Comparison of ENCODE assay signal across 11 cellular contexts in the genomic region with DNA sequence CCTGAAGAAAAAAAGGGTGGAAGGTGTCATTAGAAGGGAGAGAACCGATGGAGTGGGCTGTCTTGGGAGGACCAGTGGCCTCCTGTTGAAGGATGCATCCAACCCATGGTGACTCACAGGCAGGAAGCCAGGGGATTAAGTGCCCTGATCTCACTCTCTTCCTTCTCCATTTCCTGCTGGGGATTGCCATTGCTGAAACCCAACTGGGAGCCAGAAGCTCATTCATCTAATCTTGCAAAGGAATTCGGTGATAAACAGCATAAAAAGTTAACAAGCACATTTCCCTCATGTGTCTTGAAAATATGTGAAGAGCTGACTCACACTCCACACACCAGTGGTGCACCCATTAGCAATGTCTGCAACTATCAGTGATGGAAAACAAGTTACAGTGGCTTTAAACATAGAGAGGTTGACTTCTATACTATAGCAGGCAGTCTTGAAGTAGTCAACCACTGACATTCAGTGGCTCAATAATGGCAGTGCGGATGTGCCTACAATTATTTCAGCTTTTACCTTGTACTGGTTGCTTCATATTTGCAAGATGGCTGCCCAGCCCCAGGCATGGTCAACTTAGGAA. TPM values are rescaled to one million over a fixed set of nuclear protein-coding genes. Genes with fewer than 3 reads are reported as not detected.
A peak's percentile ranks its signal among the peaks of the same experiment; 100 is the strongest.
DNase-seq lines count a peak whose midpoint lies in the region; ATAC-seq, FAIRE-seq and TF ChIP-seq lines count a peak whose summit lies in the region.
"Had no signal": no experiment of that assay in that cellular context is flagged by ENCODE, and none has a peak within 500 bp of the region (broad histone marks: within the 10 kb centered on the region; RNA-seq: fewer than 3 reads in every experiment).

No MANE protein-coding gene starts in this region.

- no peaks in the 10 kb centered on the region for H4K20me1 ChIP-seq in astrocyte (ENCODE audit: insufficient read depth, low read length)

- no peak for ATAC-seq in HG03521 (IDR thresholded peaks at IDR 0.05; ENCODE audit: unreplicated experiment)

- no peaks in the 10 kb centered on the region for H3K79me2 ChIP-seq in astrocyte (ENCODE audit: insufficient read depth, low read length)

- H3K9me3 Mint-ChIP-seq in MCF 10A (ENCODE audit: unreplicated experiment) (no peaks in the 10 kb centered on the region), astrocyte (ENCODE audit: unreplicated experiment) (peaks cover 2% of the 10 kb centered on the region)
- H3K9me3 Mint-ChIP-seq: CD4-positive, alpha-beta memory T cell had no signal

- intact Hi-C loops in MCF 10A (cut with micrococcal nuclease) = no loop called here
- intact Hi-C loops in breast epithelium (cut with DNase I; ENCODE audit: low total_unique reads) = no loop called here

- H3K27ac ChIP-seq in breast epithelium = peak overlapping the region in 1 of 2 donors; percentile 68
- peak overlapping the region; percentile 38 for H3K27ac ChIP-seq in astrocyte (ENCODE audit: low read depth, low read length)
- H3K27ac ChIP-seq: SK-N-MC had no signal

- H3K4me1 ChIP-seq in breast epithelium (no peaks in the 10 kb centered on the region), astrocyte (ENCODE audit: insufficient read depth, low read length) (peaks cover 18% of the 10 kb centered on the region)

- peak overlapping the region; percentile 26 for H3K4me2 ChIP-seq in astrocyte (ENCODE audit: low read length)

- H3K27ac Mint-ChIP-seq in MCF 10A (ENCODE audit: low read depth, unreplicated experiment) (no peak overlapping the region), astrocyte (ENCODE audit: unreplicated experiment) (peak overlapping the region; percentile 60)

- TF ChIP-seq CTCF in MCF 10A (IDR thresholded peaks at IDR 0.05; ENCODE audit: unreplicated experiment) (no peak), breast epithelium (IDR thresholded peaks at IDR 0.05) (no peak), astrocyte (IDR thresholded peaks at IDR 0.05; ENCODE audit: insufficient read depth, low read depth, low read length) (no peak)

- H3K36me3 Mint-ChIP-seq in MCF 10A (ENCODE audit: insufficient read depth, unreplicated experiment) = no peaks in the 10 kb centered on the region
- H3K36me3 Mint-ChIP-seq in astrocyte (ENCODE audit: low read depth, unreplicated experiment) = no peaks in the 10 kb centered on the region
- H3K36me3 Mint-ChIP-seq: CD4-positive, alpha-beta memory T cell had no signal

- H3K27me3 Mint-ChIP-seq in MCF 10A (ENCODE audit: insufficient read depth, unreplicated experiment) (no peaks in the 10 kb centered on the region), astrocyte (ENCODE audit: low read depth, unreplicated experiment) (no peaks in the 10 kb centered on the region)
- H3K27me3 Mint-ChIP-seq: CD4-positive, alpha-beta memory T cell had no signal

- H3K4me1 Mint-ChIP-seq in MCF 10A (ENCODE audit: insufficient read depth, unreplicated experiment) (peaks cover 14% of the 10 kb centered on the region), astrocyte (ENCODE audit: low read depth, unreplicated experiment) (peaks cover 17% of the 10 kb centered on the region)
- H3K4me1 Mint-ChIP-seq: CD4-positive, alpha-beta memory T cell had no signal

- H3K9me3 ChIP-seq in breast epithelium (no peaks in the 10 kb centered on the region), astrocyte (ENCODE audit: insufficient read depth, low read depth, low read length) (no peaks in the 10 kb centered on the region)

- no TSS peak for BruUV-seq in MCF 10A (replicated peaks; lab: Mats Ljungman, UMichigan)

- H3K4me3 ChIP-seq in breast epithelium (no peak overlapping the region), astrocyte (ENCODE audit: insufficient read depth, low read depth, low read length) (no peak overlapping the region)
- H3K4me3 ChIP-seq: SK-N-MC had no signal

- TF ChIP-seq POLR2A in breast epithelium (IDR thresholded peaks at IDR 0.05) = no peak

- no peak overlapping the region for H3K4me3 Mint-ChIP-seq in MCF 10A (ENCODE audit: unreplicated experiment)
- H3K4me3 Mint-ChIP-seq in astrocyte (ENCODE audit: unreplicated experiment) = no peak overlapping the region

- peak; percentile 89 for FAIRE-seq in astrocyte (lab: Jason Lieb, UNC)
- FAIRE-seq: colon had no signal

- H3K36me3 ChIP-seq in breast epithelium = no peaks in the 10 kb centered on the region
- no peaks in the 10 kb centered on the region for H3K36me3 ChIP-seq in astrocyte (ENCODE audit: insufficient read depth, low read length)

- CTCF ChIA-PET in MCF 10A (lab: Yijun Ruan, JAX) = interaction anchor here (0.6 to 3.5 kb wide), 4 partner anchors 13 to 1656 kb away, joined by 4 to 16 read pairs (median 6); no protein-coding TSS in a partner anchor

- H3K27me3 ChIP-seq in breast epithelium (no peaks in the 10 kb centered on the region), astrocyte (ENCODE audit: insufficient read depth, low read length) (no peaks in the 10 kb centered on the region)

- H3K9ac ChIP-seq in astrocyte (ENCODE audit: low read length) = no peak overlapping the region

- POLR2A ChIA-PET in MCF 10A (lab: Yijun Ruan, JAX) = interaction anchor here (1.2 to 2.9 kb wide), 3 partner anchors 10 to 60 kb away, joined by 5 to 20 read pairs (median 8); no protein-coding TSS in a partner anchor

- DNase-seq in MCF 10A (ENCODE audit: unreplicated experiment) (peak; percentile 90), breast epithelium (ENCODE audit: low spot score in 2 of 2) (no peak), astrocyte (ENCODE audit: low read depth) (peak; percentile 89), iPS-NIHi7 (ENCODE audit: extremely low spot score) (peak; percentile 43), HuH-7.5 (ENCODE audit: low spot score) (no peak), Kasumi-1 (lab: John Stamatoyannopoulos, UW) (no peak), NCI-H1694 treated with DMSO at 0.1 percent for 48 hours (lab: John Stamatoyannopoulos, UW) (no peak)
- DNase-seq: CD4-positive, alpha-beta memory T cell had no signal

- H2AFZ ChIP-seq in astrocyte (ENCODE audit: low read depth, low read length) = peak overlapping the region; percentile 20

RNA-seq across cellular contexts. Expression of a gene that starts 12.8 kb away (rescaled TPM):
- 11.9 and 14.3 TPM in 2 replicates for total RNA-seq in MCF 10A (2022)
- total RNA-seq in breast epithelium = 100 to 1,000 TPM in 1 of 3 donors, 10 to 100 TPM in 2; 30.2 to 112 (median 59.0) TPM
- total RNA-seq in astrocyte = 42.3 and 47.0 TPM in 2 replicates

RNA-seq across cellular contexts. Expression of a gene that starts 26.2 kb away (rescaled TPM):
- not detected in 2 replicates for total RNA-seq in MCF 10A (2022)
- under 1 TPM in 1 of 3 donors, not detected in 2; 0.44 TPM for total RNA-seq in breast epithelium
- 1.1 and 1.5 TPM in 2 replicates for total RNA-seq in astrocyte
- total RNA-seq: CD4-positive, alpha-beta memory T cell had no signal

RNA-seq across cellular contexts. Expression of a gene that starts 58.7 kb away (rescaled TPM):
- total RNA-seq in MCF 10A (2022) (2.1 and 5.4 TPM in 2 replicates), breast epithelium (10 to 100 TPM in 2 of 3 donors, 1 to 10 TPM in 1; 5.9 to 16.1 (median 13.1) TPM), astrocyte (3.9 and 4.1 TPM in 2 replicates)

RNA-seq across cellular contexts. Expression of a gene that starts 58.8 kb away (rescaled TPM):
- 34.4 and 40.7 TPM in 2 replicates for total RNA-seq in MCF 10A (2022)
- 10 to 100 TPM; 58.2 to 98.8 (median 77.3) TPM for total RNA-seq in breast epithelium
- 39.5 and 45.6 TPM in 2 replicates for total RNA-seq in astrocyte

Comparison
In these comparisons a context has a peak if more than half of its experiments do, and no peak if none do; other contexts are left out.
1. DNase-seq: peak in MCF 10A (single experiment), astrocyte (single experiment) and iPS-NIHi7 (single experiment); none in breast epithelium (0 of 2), HuH-7.5 (single experiment), Kasumi-1 (0 of 2) and NCI-H1694 treated with DMSO at 0.1 percent for 48 hours (single experiment).